1 cellular context compared by ENCODE assay signal in the genomic region with DNA sequence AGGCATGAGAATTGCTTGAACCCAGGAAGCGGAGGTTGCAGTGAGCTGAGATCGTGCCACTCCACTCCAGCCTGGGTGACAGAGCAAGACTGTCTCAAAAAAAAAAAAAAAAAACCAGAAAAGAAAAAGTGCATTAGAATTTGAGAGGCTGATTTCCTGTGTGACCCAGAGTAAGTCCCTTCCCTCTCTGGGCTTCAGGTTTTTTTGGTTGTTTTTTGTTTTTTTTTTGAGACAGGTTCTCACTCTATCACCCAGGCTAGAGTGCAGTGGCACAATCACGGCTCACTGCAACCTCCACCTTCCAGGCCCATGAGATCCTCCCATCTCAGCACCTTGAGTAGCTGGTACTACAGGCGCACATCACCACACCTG.
TF ChIP-seq lines count a peak whose summit lies in the region.

No MANE protein-coding gene starts in this region.

TF ChIP-seq in K562, 482 proteins besides CTCF, POLR2A, EP300 and RAD21:
- TF ChIP-seq SMARCA5 (IDR thresholded peaks at IDR 0.05), result 0 out of 2 replicates have a peak, but pooled peaks have one; percentile 24
- TF ChIP-seq, protein P1, sequence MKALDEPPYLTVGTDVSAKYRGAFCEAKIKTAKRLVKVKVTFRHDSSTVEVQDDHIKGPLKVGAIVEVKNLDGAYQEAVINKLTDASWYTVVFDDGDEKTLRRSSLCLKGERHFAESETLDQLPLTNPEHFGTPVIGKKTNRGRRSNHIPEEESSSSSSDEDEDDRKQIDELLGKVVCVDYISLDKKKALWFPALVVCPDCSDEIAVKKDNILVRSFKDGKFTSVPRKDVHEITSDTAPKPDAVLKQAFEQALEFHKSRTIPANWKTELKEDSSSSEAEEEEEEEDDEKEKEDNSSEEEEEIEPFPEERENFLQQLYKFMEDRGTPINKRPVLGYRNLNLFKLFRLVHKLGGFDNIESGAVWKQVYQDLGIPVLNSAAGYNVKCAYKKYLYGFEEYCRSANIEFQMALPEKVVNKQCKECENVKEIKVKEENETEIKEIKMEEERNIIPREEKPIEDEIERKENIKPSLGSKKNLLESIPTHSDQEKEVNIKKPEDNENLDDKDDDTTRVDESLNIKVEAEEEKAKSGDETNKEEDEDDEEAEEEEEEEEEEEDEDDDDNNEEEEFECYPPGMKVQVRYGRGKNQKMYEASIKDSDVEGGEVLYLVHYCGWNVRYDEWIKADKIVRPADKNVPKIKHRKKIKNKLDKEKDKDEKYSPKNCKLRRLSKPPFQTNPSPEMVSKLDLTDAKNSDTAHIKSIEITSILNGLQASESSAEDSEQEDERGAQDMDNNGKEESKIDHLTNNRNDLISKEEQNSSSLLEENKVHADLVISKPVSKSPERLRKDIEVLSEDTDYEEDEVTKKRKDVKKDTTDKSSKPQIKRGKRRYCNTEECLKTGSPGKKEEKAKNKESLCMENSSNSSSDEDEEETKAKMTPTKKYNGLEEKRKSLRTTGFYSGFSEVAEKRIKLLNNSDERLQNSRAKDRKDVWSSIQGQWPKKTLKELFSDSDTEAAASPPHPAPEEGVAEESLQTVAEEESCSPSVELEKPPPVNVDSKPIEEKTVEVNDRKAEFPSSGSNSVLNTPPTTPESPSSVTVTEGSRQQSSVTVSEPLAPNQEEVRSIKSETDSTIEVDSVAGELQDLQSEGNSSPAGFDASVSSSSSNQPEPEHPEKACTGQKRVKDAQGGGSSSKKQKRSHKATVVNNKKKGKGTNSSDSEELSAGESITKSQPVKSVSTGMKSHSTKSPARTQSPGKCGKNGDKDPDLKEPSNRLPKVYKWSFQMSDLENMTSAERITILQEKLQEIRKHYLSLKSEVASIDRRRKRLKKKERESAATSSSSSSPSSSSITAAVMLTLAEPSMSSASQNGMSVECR (CRISPR knock-in tag; IDR thresholded peaks at IDR 0.05), result 0 out of 2 replicates have a peak, but pooled peaks have one; percentile 40
- peak; percentile 80 for TF ChIP-seq RBM25 (IDR thresholded peaks at IDR 0.05; ENCODE audit: low read depth, low read length, severe bottlenecking)
- 0 out of 2 replicates have a peak, but pooled peaks have one; percentile 7 for TF ChIP-seq FOSL1 (tag; conservative IDR thresholded peaks at IDR 0.05)
- TF ChIP-seq BCOR (IDR thresholded peaks at IDR 0.05), result peak; percentile 76
- TF ChIP-seq ZFP36 (IDR thresholded peaks at IDR 0.05; ENCODE audit: low read depth, low read length, partially characterized antibody), result peak; percentile 20
- TF ChIP-seq, protein P2, sequence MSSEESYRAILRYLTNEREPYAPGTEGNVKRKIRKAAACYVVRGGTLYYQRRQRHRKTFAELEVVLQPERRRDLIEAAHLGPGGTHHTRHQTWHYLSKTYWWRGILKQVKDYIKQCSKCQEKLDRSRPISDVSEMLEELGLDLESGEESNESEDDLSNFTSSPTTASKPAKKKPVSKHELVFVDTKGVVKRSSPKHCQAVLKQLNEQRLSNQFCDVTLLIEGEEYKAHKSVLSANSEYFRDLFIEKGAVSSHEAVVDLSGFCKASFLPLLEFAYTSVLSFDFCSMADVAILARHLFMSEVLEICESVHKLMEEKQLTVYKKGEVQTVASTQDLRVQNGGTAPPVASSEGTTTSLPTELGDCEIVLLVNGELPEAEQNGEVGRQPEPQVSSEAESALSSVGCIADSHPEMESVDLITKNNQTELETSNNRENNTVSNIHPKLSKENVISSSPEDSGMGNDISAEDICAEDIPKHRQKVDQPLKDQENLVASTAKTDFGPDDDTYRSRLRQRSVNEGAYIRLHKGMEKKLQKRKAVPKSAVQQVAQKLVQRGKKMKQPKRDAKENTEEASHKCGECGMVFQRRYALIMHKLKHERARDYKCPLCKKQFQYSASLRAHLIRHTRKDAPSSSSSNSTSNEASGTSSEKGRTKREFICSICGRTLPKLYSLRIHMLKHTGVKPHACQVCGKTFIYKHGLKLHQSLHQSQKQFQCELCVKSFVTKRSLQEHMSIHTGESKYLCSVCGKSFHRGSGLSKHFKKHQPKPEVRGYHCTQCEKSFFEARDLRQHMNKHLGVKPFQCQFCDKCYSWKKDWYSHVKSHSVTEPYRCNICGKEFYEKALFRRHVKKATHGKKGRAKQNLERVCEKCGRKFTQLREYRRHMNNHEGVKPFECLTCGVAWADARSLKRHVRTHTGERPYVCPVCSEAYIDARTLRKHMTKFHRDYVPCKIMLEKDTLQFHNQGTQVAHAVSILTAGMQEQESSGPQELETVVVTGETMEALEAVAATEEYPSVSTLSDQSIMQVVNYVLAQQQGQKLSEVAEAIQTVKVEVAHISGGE (CRISPR knock-in tag; IDR thresholded peaks at IDR 0.05), result 0 out of 6 replicates have a peak, but pooled peaks of 1 of the 3 experiments have one; percentile 11
